Comparison of ENCODE assay signal across 11 cellular contexts in genomic region chr5:14146725-14147124, GRCh38. TPM values are rescaled to one million over a fixed set of nuclear protein-coding genes. Genes with fewer than 3 reads are reported as not detected.
DNase-seq lines count a peak whose midpoint lies in the region; ATAC-seq and TF ChIP-seq lines count a peak whose summit lies in the region.
"Had no signal": no experiment of that assay in that cellular context is flagged by ENCODE, and none has a peak within 500 bp of the region (broad histone marks: within the 10 kb centered on the region; RNA-seq: fewer than 3 reads in every experiment).

No MANE protein-coding gene starts in this region.

- intact Hi-C loops in heart right ventricle (cut with DNase I) = loop anchor here in 7 of 10 donors (5.0 to 10.0 kb wide), 6 partner anchors 36 to 121 kb away; no protein-coding TSS in a partner anchor
- intact Hi-C loops in left cardiac atrium (cut with DNase I) = loop anchor here (5.0 to 10.0 kb wide), 2 partner anchors 46 to 118 kb away; no protein-coding TSS in a partner anchor
- intact Hi-C loops in vagina (cut with DNase I) = loop anchor here (10.0 kb wide), 1 partner anchor 48 kb away; no protein-coding TSS in a partner anchor

- CTCF ChIA-PET in RWPE1 (lab: Yijun Ruan, JAX) = no interaction called here

- TF ChIP-seq CTCF in heart right ventricle (IDR thresholded peaks at IDR 0.05) (no peak), brain microvascular endothelial cell (IDR thresholded peaks at IDR 0.05; ENCODE audit: low read depth, low read length, missing control alignments) (no peak), vagina (IDR thresholded peaks at IDR 0.05) (no peak), RWPE1 (conservative IDR thresholded peaks at IDR 0.05; ENCODE audit: low read depth) (no peak)

- ATAC-seq in heart right ventricle = peak in 2 of 8 donors; percentile 5 to 8
- ATAC-seq in left cardiac atrium = no peak
- ATAC-seq in GM19035 (IDR thresholded peaks at IDR 0.05; ENCODE audit: unreplicated experiment) = no peak
- no peak for ATAC-seq in HG03432 (IDR thresholded peaks at IDR 0.05; ENCODE audit: unreplicated experiment)

- POLR2A ChIA-PET in RWPE1 (lab: Yijun Ruan, JAX; ENCODE audit: low non-redundant PET) = no interaction called here

- WGBS in heart right ventricle, 2 donors = 38 to 60% methylated on average over 3 of the region's 3 CpGs

- H3K36me3 ChIP-seq in heart right ventricle (no peaks in the 10 kb centered on the region), brain microvascular endothelial cell (replicated peaks) (peaks cover 15% of the 10 kb centered on the region), muscle layer of colon (ENCODE audit: insufficient read depth, low read length) (no peaks in the 10 kb centered on the region), vagina (no peaks in the 10 kb centered on the region)
- H3K36me3 ChIP-seq: BE2C, HAP-1 had no signal

- no peak for DNase-seq in heart right ventricle
- DNase-seq in left cardiac atrium = no peak
- no peak for DNase-seq in brain microvascular endothelial cell
- DNase-seq in vagina (ENCODE audit: extremely low spot score in 2 of 2) = no peak
- no peak for DNase-seq in RWPE1 (ENCODE audit: low spot score)
- DNase-seq: BE2C, NCI-H345 had no signal

- H3K9me3 ChIP-seq in heart right ventricle (no peaks in the 10 kb centered on the region), muscle layer of colon (ENCODE audit: low read length) (no peaks in the 10 kb centered on the region), vagina (no peaks in the 10 kb centered on the region)
- H3K9me3 ChIP-seq: BE2C, HAP-1 had no signal

- H3K4me1 ChIP-seq in heart right ventricle (peaks cover 16 to 74% (median 61%) of the 10 kb centered on the region in 9 donors), muscle layer of colon (ENCODE audit: insufficient read depth, low read length) (peaks cover 59% of the 10 kb centered on the region), vagina (peaks cover 49% of the 10 kb centered on the region)
- H3K4me1 ChIP-seq: HAP-1 had no signal

- H3K27ac ChIP-seq in heart right ventricle = peak overlapping the region in 9 of 10 donors; percentile 93 to 98 (median 93)
- H3K27ac ChIP-seq in brain microvascular endothelial cell = peak overlapping the region; percentile 95
- H3K27ac ChIP-seq in muscle layer of colon (ENCODE audit: low read depth, low read length) = peak overlapping the region; percentile 93
- H3K27ac ChIP-seq in vagina = peak overlapping the region; percentile 96
- H3K27ac ChIP-seq in RWPE1 = no peak overlapping the region

- peak overlapping the region in 5 of 10 donors; percentile 82 to 96 (median 94) for H3K4me3 ChIP-seq in heart right ventricle
- H3K4me3 ChIP-seq in brain microvascular endothelial cell (ENCODE audit: low read depth, low read length) = peak overlapping the region; percentile 96
- H3K4me3 ChIP-seq in muscle layer of colon (ENCODE audit: low read depth in 1 of 2, low read length in 2 of 2) = no peak overlapping the region
- H3K4me3 ChIP-seq in vagina = no peak overlapping the region
- H3K4me3 ChIP-seq: HAP-1 had no signal

- no peak for TF ChIP-seq POLR2A in vagina (IDR thresholded peaks at IDR 0.05)

- H3K9ac ChIP-seq in muscle layer of colon (ENCODE audit: low read length) = no peak overlapping the region

- in situ Hi-C loops in brain microvascular endothelial cell (cut with HindIII; ENCODE audit: low pct_ligation_motif_present, low sequenced_read_pairs) = no loop called here

- H3K27me3 ChIP-seq in heart right ventricle = no peaks in the 10 kb centered on the region
- no peaks in the 10 kb centered on the region for H3K27me3 ChIP-seq in brain microvascular endothelial cell (replicated peaks)
- no peaks in the 10 kb centered on the region for H3K27me3 ChIP-seq in muscle layer of colon (ENCODE audit: control insufficient read depth in 1 of 2, insufficient read depth in 2 of 2, low read length in 2 of 2)
- H3K27me3 ChIP-seq in vagina = no peaks in the 10 kb centered on the region
- H3K27me3 ChIP-seq: BE2C had no signal

RNA-seq across cellular contexts. Expression of gene TRIO, which starts 3.6 kb away (rescaled TPM):
- 10 to 100 TPM; 47.2 to 71.4 (median 61.9) TPM for total RNA-seq in heart right ventricle
- polyA plus RNA-seq in heart right ventricle = 10 to 100 TPM; 26.2 to 85.2 TPM
- 10 to 100 TPM; 50.4 to 60.8 TPM for total RNA-seq in left cardiac atrium
- 142 TPM for total RNA-seq in vagina
